Comparison of ENCODE assay signal across 9 cellular contexts in the genomic region with DNA sequence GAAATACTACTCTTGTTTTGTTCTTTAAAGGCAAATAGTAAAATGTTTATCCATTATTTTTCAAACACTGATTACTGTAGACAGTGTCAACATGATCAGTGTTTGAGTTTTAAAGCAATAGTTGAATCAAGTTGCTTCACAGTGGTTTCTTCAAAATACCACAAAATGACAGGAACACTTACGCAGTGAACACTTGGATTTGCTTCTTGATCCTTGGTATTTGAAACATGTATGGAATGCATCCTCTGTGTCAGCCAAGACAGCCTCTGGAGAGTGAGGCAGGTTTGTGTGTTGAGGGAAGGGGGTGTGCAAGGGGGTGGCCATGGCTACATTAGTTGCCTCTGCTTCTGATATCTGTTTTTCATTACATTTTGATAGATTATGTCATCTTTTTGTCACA.
DNase-seq lines count a peak whose midpoint lies in the region; ATAC-seq and TF ChIP-seq lines count a peak whose summit lies in the region.
"Had no signal": no experiment of that assay in that cellular context is flagged by ENCODE, and none has a peak within 500 bp of the region (broad histone marks: within the 10 kb centered on the region; RNA-seq: fewer than 3 reads in every experiment).

No MANE protein-coding gene starts in this region.

- peak overlapping the region; percentile 45 for H3K4me2 ChIP-seq in PC-9

- TF ChIP-seq CTCF in AG09319 (IDR thresholded peaks at IDR 0.05; ENCODE audit: low read depth, low read length) (no peak), PC-9 (conservative IDR thresholded peaks at IDR 0.05) (no peak), esophagus muscularis mucosa (IDR thresholded peaks at IDR 0.05) (no peak), GM10266 (IDR thresholded peaks at IDR 0.05; ENCODE audit: control insufficient read depth, insufficient read depth, low read depth, missing control alignments) (no peak)

- POLR2A ChIA-PET in PC-9 (lab: Charles Lee; ENCODE audit: unreplicated experiment), result no interaction called here

- H3K4me1 ChIP-seq in PC-9 (replicated peaks; ENCODE audit: insufficient read depth) (peaks cover 28% of the 10 kb centered on the region), esophagus muscularis mucosa (peaks cover 27 to 70% (median 63%) of the 10 kb centered on the region in 4 donors)

- ATAC-seq in GM19324 (IDR thresholded peaks at IDR 0.05; ENCODE audit: low FRiP score, unreplicated experiment), result no peak
- ATAC-seq in GM19455 (IDR thresholded peaks at IDR 0.05; ENCODE audit: unreplicated experiment), result no peak

- H3F3A ChIP-seq in PC-9 (ENCODE audit: insufficient read depth, low read depth), result 0 out of 2 replicates have a peak, but pooled peaks cover 4% of the 10 kb centered on the region

- no peaks in the 10 kb centered on the region for H4K20me1 ChIP-seq in PC-9 (ENCODE audit: insufficient read depth)

- WGBS in esophagus muscularis mucosa, result 45% methylated on average over 1 of the region's 1 CpG

- no peak for TF ChIP-seq EP300 in esophagus muscularis mucosa (IDR thresholded peaks at IDR 0.05)

- no peaks in the 10 kb centered on the region for H3K9me2 ChIP-seq in PC-9 (ENCODE audit: insufficient read depth)

- DNase-seq in AG09319 (ENCODE audit: extremely low read depth, low read depth) (peak; percentile 58), PC-9 (peak; percentile 59 to 81), esophagus muscularis mucosa (ENCODE audit: extremely low spot score) (no peak), myocyte (ENCODE audit: low read depth) (peak; percentile 78), cerebellum (ENCODE audit: low spot score) (no peak), GM10266 (ENCODE audit: extremely low spot score) (no peak)
- DNase-seq: dorsolateral prefrontal cortex had no signal

- H3K27me3 ChIP-seq in PC-9 (ENCODE audit: insufficient read depth, low read depth) (no peaks in the 10 kb centered on the region), esophagus muscularis mucosa (no peaks in the 10 kb centered on the region)
- H3K27me3 ChIP-seq: dorsolateral prefrontal cortex had no signal

- no peaks in the 10 kb centered on the region for H3K79me2 ChIP-seq in PC-9 (ENCODE audit: low read depth)

- H3K27ac ChIP-seq in PC-9 (peak overlapping the region; percentile 65), esophagus muscularis mucosa (replicated peaks in 1 of 4) (peak overlapping the region; percentile 79 to 86 (median 80))
- H3K27ac ChIP-seq: dorsolateral prefrontal cortex had no signal

- CTCF ChIA-PET in PC-9 (lab: Charles Lee), result no interaction called here

- TF ChIP-seq POLR2A in esophagus muscularis mucosa (IDR thresholded peaks at IDR 0.05; ENCODE audit: low read depth), result no peak

- H3K4me3 ChIP-seq in PC-9, result no peak overlapping the region
- H3K4me3 ChIP-seq in esophagus muscularis mucosa, result no peak overlapping the region
- H3K4me3 ChIP-seq: dorsolateral prefrontal cortex had no signal

- no peak overlapping the region for H2AFZ ChIP-seq in PC-9

- intact Hi-C loops in PC-9 (cut with micrococcal nuclease; ENCODE audit: unreplicated experiment) (loop anchor here (1.0 to 2.0 kb wide), 3 partner anchors 64 to 629 kb away; a partner anchor contains a TSS), esophagus muscularis mucosa (cut with DNase I) (loop anchor here (10.0 kb wide), 1 partner anchor 51 kb away; no protein-coding TSS in a partner anchor)

- H3K9me3 ChIP-seq in PC-9 (ENCODE audit: insufficient read depth, low read depth) (no peaks in the 10 kb centered on the region; the same call in 1 of the 2 replicates), esophagus muscularis mucosa (no peaks in the 10 kb centered on the region)

- H3K36me3 ChIP-seq in PC-9 (ENCODE audit: low read depth), result no peaks in the 10 kb centered on the region
- H3K36me3 ChIP-seq in esophagus muscularis mucosa, result no peaks in the 10 kb centered on the region

- no TSS peak for BruUV-seq in PC-9 (replicated peaks; lab: Mats Ljungman, UMichigan)

Comparison
In these comparisons a context has a peak if more than half of its experiments do, and no peak if none do; other contexts are left out.
1. DNase-seq: peak in AG09319 (single experiment), PC-9 (2 of 2) and myocyte (single experiment); none in esophagus muscularis mucosa (single experiment), cerebellum (single experiment) and GM10266 (single experiment).